Comparison of ENCODE assay signal across 29 cellular contexts in the genomic region with DNA sequence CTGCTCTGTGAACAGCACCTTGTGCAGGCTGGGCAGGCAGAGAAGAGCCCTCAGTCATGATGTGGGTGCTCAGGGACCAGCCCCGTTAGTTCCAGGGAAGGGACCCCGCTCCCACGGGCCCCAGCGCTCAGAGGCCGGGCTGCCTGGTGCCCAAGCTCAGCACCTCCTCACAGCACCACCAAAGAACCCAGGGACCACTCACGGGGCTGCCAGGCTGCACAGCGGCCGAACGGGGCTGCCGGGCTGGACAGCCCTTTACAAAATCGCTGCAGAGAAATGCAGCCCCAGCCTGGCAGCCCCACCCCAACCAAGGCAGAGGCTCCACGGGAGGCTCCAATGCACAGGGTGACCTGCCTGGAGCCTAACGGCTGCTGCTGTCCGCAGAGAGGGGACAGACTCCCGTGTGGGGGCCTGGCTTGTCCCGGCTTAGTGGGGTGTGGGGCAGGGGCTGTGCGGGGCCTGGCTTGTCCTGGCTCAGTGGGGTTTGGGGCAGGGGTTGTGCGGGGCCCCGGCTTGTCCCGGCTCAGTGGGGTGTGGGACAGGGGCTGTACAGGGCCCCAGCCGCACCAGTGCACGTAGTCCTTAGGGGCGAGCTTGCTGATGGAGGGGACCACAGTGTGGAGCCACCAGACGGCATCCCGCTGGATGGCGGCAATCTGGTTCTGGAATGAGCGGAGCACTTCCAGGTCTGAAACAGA.
"Had no signal": no experiment of that assay in that cellular context is flagged by ENCODE, and none has a peak within 500 bp of the region (broad histone marks: within the 10 kb centered on the region; RNA-seq: fewer than 3 reads in every experiment).

No MANE protein-coding gene starts in this region.

- H3K4me3 ChIP-seq: coronary artery, dorsolateral prefrontal cortex, esophagus squamous epithelium, gastroesophageal sphincter, heart right ventricle had no signal

- H3K9me3 ChIP-seq: esophagus squamous epithelium, gastroesophageal sphincter, heart right ventricle had no signal

- FAIRE-seq: astrocyte, bronchial epithelial cell had no signal

- H3K27ac ChIP-seq: brain microvascular endothelial cell, coronary artery, esophagus squamous epithelium, gastroesophageal sphincter, heart right ventricle, VCaP had no signal

- H3K4me1 ChIP-seq: esophagus squamous epithelium, gastroesophageal sphincter, heart right ventricle had no signal

- DNase-seq: activated CD4-positive, alpha-beta memory T cell treated with anti-CD3 and anti-CD28 coated beads, Interleukin-2, amount 10 ng/mL, durations not matched to agents 7 days and 5 days; activated CD4-positive, alpha-beta T cell treated with anti-CD3 and anti-CD28 coated beads for 1 hour; activated CD4-positive, alpha-beta T cell treated with anti-CD3 and anti-CD28 coated beads for 4 hours; activated CD4-positive, alpha-beta T cell treated with anti-CD3 and anti-CD28 coated beads, Interleukin-2, amount 10 ng/mL, durations not matched to agents 7 days and 5 days; activated CD4-positive, alpha-beta T cell treated with anti-CD3 and anti-CD28 coated beads, Interleukin-2, amount 50 U/mL, for 4 hours; activated CD8-positive, alpha-beta memory T cell treated with anti-CD3 and anti-CD28 coated beads, Interleukin-2, amount 50 U/mL, for 48 hours; activated gamma-delta T cell; activated naive CD4-positive, alpha-beta T cell; activated naive CD4-positive, alpha-beta T cell treated with anti-CD3 and anti-CD28 coated beads, Interleukin-2, amount 10 ng/mL, durations not matched to agents 7 days and 5 days; activated naive CD8-positive, alpha-beta T cell treated with anti-CD3 and anti-CD28 coated beads, Interleukin-2, amount 10 ng/mL, durations not matched to agents 7 days and 5 days; activated T-cell treated with anti-CD3 and anti-CD28 coated beads for 4 hours; activated T-cell treated with anti-CD3 and anti-CD28 coated beads, Interleukin-2, amount 50 U/mL, for 24 hours; activated T-cell treated with anti-CD3 and anti-CD28 coated beads, Interleukin-2, amount 50 U/mL, for 72 hours; brain microvascular endothelial cell; effector memory CD8-positive, alpha-beta T cell; erythroblast; esophagus squamous epithelium; foreskin melanocyte; heart right ventricle; T-helper 1 cell; T-helper 2 cell had no signal

- H3K27me3 ChIP-seq: brain microvascular endothelial cell, dorsolateral prefrontal cortex, esophagus squamous epithelium, gastroesophageal sphincter, heart right ventricle had no signal

- ATAC-seq: activated naive CD4-positive, alpha-beta T cell treated with anti-CD3 and anti-CD28 coated beads, Interleukin-2, amount 50 U/mL, for 72 hours; activated T-cell treated with anti-CD3 and anti-CD28 coated beads, Interleukin-2, amount 50 U/mL, for 72 hours; effector memory CD8-positive, alpha-beta T cell; gastroesophageal sphincter; heart right ventricle; WTC11 had no signal
